1 cellular context compared by ENCODE assay signal in genomic region chr11:28132541-28132940, GRCh38.
TF ChIP-seq lines count a peak whose summit lies in the region.

No MANE protein-coding gene starts in this region.

TF ChIP-seq in K562, 482 proteins besides CTCF, POLR2A, EP300 and RAD21:
- TF ChIP-seq ATF3 (IDR thresholded peaks at IDR 0.05) (peak; percentile 19; the same call in 1 of the 2 replicates), ATF3 (CRISPR knock-in tag; conservative IDR thresholded peaks at IDR 0.05) (no peak), HOMEZ (CRISPR knock-in tag; IDR thresholded peaks at IDR 0.05) (no peak), JUND (IDR thresholded peaks at IDR 0.05; ENCODE audit: borderline replicate concordance, low read depth, low read length) (no peak), JUND (tag; IDR thresholded peaks at IDR 0.05; ENCODE audit: borderline replicate concordance, low read depth, low read length) (no peak), CEBPG (CRISPR knock-in tag; IDR thresholded peaks at IDR 0.05) (no peak), CEBPG (tag; conservative IDR thresholded peaks at IDR 0.05 in 1 of 2, IDR thresholded peaks at IDR 0.05 in 1 of 2) (0 out of 4 replicates have a peak, but pooled peaks of 1 of the 2 experiments have one; percentile 53)
TF ChIP-seq in K562: peak in this region for 2.
